17 cellular contexts compared by ENCODE assay signal in genomic region chr13:110690516-110690915, GRCh38. TPM values are rescaled to one million over a fixed set of nuclear protein-coding genes. Genes with fewer than 3 reads are reported as not detected.
A peak's percentile ranks its signal among the peaks of the same experiment; 100 is the strongest.
DNase-seq lines count a peak whose midpoint lies in the region; ATAC-seq and TF ChIP-seq lines count a peak whose summit lies in the region.
"Had no signal": no experiment of that assay in that cellular context is flagged by ENCODE, and none has a peak within 500 bp of the region (broad histone marks: within the 10 kb centered on the region; RNA-seq: fewer than 3 reads in every experiment).

No MANE protein-coding gene starts in this region.

- H3K4me1 ChIP-seq in left ventricle myocardium inferior (no peaks in the 10 kb centered on the region), body of pancreas (peaks cover 8% of the 10 kb centered on the region), neural progenitor cell (no peaks in the 10 kb centered on the region), PC-3 (ENCODE audit: insufficient read depth, low read length) (no peaks in the 10 kb centered on the region)

- intact Hi-C loops in Right ventricle myocardium inferior (cut with DNase I) (no loop called here), left ventricle myocardium inferior (cut with micrococcal nuclease) (no loop called here), body of pancreas (cut with DNase I) (no loop called here), PC-3 (cut with micrococcal nuclease) (no loop called here)

- no peak overlapping the region for H3K27ac Mint-ChIP-seq in neural progenitor cell
- H3K27ac Mint-ChIP-seq: CD4-positive, alpha-beta T cell had no signal

- H3K27me3 ChIP-seq in left ventricle myocardium inferior (ENCODE audit: low read depth) (no peaks in the 10 kb centered on the region), body of pancreas (no peaks in the 10 kb centered on the region), neural progenitor cell (no peaks in the 10 kb centered on the region), PC-3 (ENCODE audit: low read length) (no peaks in the 10 kb centered on the region)
- H3K27me3 ChIP-seq: SJSA1 had no signal

- TF ChIP-seq CTCF in left ventricle myocardium inferior (IDR thresholded peaks at IDR 0.05; ENCODE audit: borderline replicate concordance): no peak
- TF ChIP-seq CTCF in body of pancreas (IDR thresholded peaks at IDR 0.05): no peak
- no peak for TF ChIP-seq CTCF in neural progenitor cell (IDR thresholded peaks at IDR 0.05)
- TF ChIP-seq CTCF in PC-3 (conservative IDR thresholded peaks at IDR 0.05; ENCODE audit: low read depth, low read length): no peak
- TF ChIP-seq CTCF in coronary artery (IDR thresholded peaks at IDR 0.05): no peak

- ATAC-seq in Right ventricle myocardium inferior (peak; percentile 26), body of pancreas (peak; percentile 33), PC-3 (no peak)

- H3K9me2 ChIP-seq in PC-3 (replicated peaks; ENCODE audit: low read length): no peaks in the 10 kb centered on the region

- H3F3A ChIP-seq in neural progenitor cell (ENCODE audit: low read depth) (no peaks in the 10 kb centered on the region), PC-3 (ENCODE audit: low read length, unreplicated experiment) (no peaks in the 10 kb centered on the region)

- DNase-seq in Right ventricle myocardium inferior (ENCODE audit: missing footprints) (no peak), left ventricle myocardium inferior (no peak), body of pancreas (peak in 2 of 4 donors; percentile 49 to 63), neural progenitor cell (ENCODE audit: low spot score) (no peak), PC-3 (no peak), DMS53 treated with DMSO at 0.1 percent for 48 hours (lab: John Stamatoyannopoulos, UW; ENCODE audit: unreplicated experiment) (no peak), coronary artery (ENCODE audit: low spot score) (no peak)
- DNase-seq in stimulated activated CD8-positive, alpha-beta memory T cell treated with anti-CD3 and anti-CD28 coated beads, Interleukin-4, amount 100 ng/mL, for 48 hours: peak; percentile 20
- DNase-seq: AML-193; CD4-positive, alpha-beta T cell; MV-4-11; NCI-H1417 treated with DMSO at 0.1 percent for 48 hours; NCI-H2029; NCI-H2171 treated with DMSO at 0.1 percent for 48 hours; NCI-H510A treated with DMSO at 0.1 percent for 48 hours had no signal

- no peak overlapping the region for H3K4me3 ChIP-seq in left ventricle myocardium inferior
- H3K4me3 ChIP-seq in body of pancreas: no peak overlapping the region
- no peak overlapping the region for H3K4me3 ChIP-seq in neural progenitor cell
- H3K4me3 ChIP-seq in PC-3 (ENCODE audit: low read length): no peak overlapping the region
- H3K4me3 ChIP-seq in coronary artery: no peak overlapping the region
- H3K4me3 ChIP-seq: SJSA1 had no signal

- H3K27me3 Mint-ChIP-seq in neural progenitor cell (ENCODE audit: insufficient read depth, low read depth): no peaks in the 10 kb centered on the region
- H3K27me3 Mint-ChIP-seq: CD4-positive, alpha-beta T cell had no signal

- BruUV-seq in PC-3 (replicated peaks; lab: Mats Ljungman, UMichigan): no TSS peak

- peaks cover 3% of the 10 kb centered on the region for H4K20me1 ChIP-seq in neural progenitor cell (ENCODE audit: low read depth)
- no peaks in the 10 kb centered on the region for H4K20me1 ChIP-seq in PC-3 (ENCODE audit: low read length)

- H2AFZ ChIP-seq in neural progenitor cell (replicated peaks) (no peak overlapping the region), PC-3 (ENCODE audit: low read length) (no peak overlapping the region)

- H3K9me3 ChIP-seq in left ventricle myocardium inferior (replicated peaks) (no peaks in the 10 kb centered on the region), body of pancreas (no peaks in the 10 kb centered on the region), neural progenitor cell (ENCODE audit: low read depth) (no peaks in the 10 kb centered on the region), PC-3 (ENCODE audit: low read length) (no peaks in the 10 kb centered on the region)
- H3K9me3 ChIP-seq: SJSA1 had no signal

- peaks cover 59% of the 10 kb centered on the region for H3K36me3 ChIP-seq in left ventricle myocardium inferior
- H3K36me3 ChIP-seq in body of pancreas (replicated peaks in 1 of 2; ENCODE audit: insufficient read depth in 1 of 2, low read depth in 2 of 2): peaks cover 1 to 4% of the 10 kb centered on the region in 2 donors
- H3K36me3 ChIP-seq in neural progenitor cell: no peaks in the 10 kb centered on the region
- H3K36me3 ChIP-seq in PC-3 (ENCODE audit: low read depth, low read length): 0 out of 2 replicates have a peak, but pooled peaks cover under 1% of the 10 kb centered on the region

- H3K79me2 ChIP-seq in neural progenitor cell (ENCODE audit: low read depth): no peaks in the 10 kb centered on the region
- no peaks in the 10 kb centered on the region for H3K79me2 ChIP-seq in PC-3 (ENCODE audit: low read length)

- H3K27ac ChIP-seq in left ventricle myocardium inferior (replicated peaks) (no peak overlapping the region), body of pancreas (no peak overlapping the region), neural progenitor cell (no peak overlapping the region), PC-3 (ENCODE audit: low read length) (no peak overlapping the region), coronary artery (no peak overlapping the region)
- H3K27ac ChIP-seq: RWPE1, SJSA1 had no signal

- no peaks in the 10 kb centered on the region for H3K9me3 Mint-ChIP-seq in neural progenitor cell
- H3K9me3 Mint-ChIP-seq: CD4-positive, alpha-beta T cell had no signal

- peak overlapping the region; percentile 49 for H3K4me3 Mint-ChIP-seq in neural progenitor cell
- H3K4me3 Mint-ChIP-seq: CD4-positive, alpha-beta T cell had no signal

- no peak overlapping the region for H3K4me2 ChIP-seq in neural progenitor cell
- no peak overlapping the region for H3K4me2 ChIP-seq in PC-3 (ENCODE audit: low read length)

- H3K4me1 Mint-ChIP-seq in neural progenitor cell: no peaks in the 10 kb centered on the region

- H3K9ac ChIP-seq in neural progenitor cell (no peak overlapping the region), PC-3 (ENCODE audit: low read length) (no peak overlapping the region)

- WGBS in body of pancreas, 2 donors: 56 to 67% methylated on average over 8 of the region's 8 CpGs

- POLR2A ChIA-PET in PC-3 (lab: Charles Lee; ENCODE audit: unreplicated experiment): no interaction called here

- TF ChIP-seq POLR2A in body of pancreas (IDR thresholded peaks at IDR 0.05): no peak

- CTCF ChIA-PET in PC-3 (lab: Charles Lee): no interaction called here

- peaks cover 10% of the 10 kb centered on the region for H3K36me3 Mint-ChIP-seq in neural progenitor cell

RNA-seq across cellular contexts. Expression of gene CARS2, which starts 15.4 kb away (rescaled TPM):
- total RNA-seq in Right ventricle myocardium inferior (52.1 TPM), left ventricle myocardium inferior (52.8 TPM), body of pancreas (10 to 100 TPM; 30.1 to 43.5 TPM), neural progenitor cell (ENCODE audit: low replicate concordance) (50.0 and 61.4 TPM in 2 replicates), PC-3 (2014; rRNA removed) (70.9 and 72.9 TPM in 2 replicates)

RNA-seq across cellular contexts. Expression of gene ING1, which starts 23.0 kb away (rescaled TPM):
- total RNA-seq in Right ventricle myocardium inferior: 7.8 TPM
- 6.9 TPM for total RNA-seq in left ventricle myocardium inferior
- total RNA-seq in body of pancreas: 1 to 10 TPM; 3.4 to 4.6 TPM
- total RNA-seq in neural progenitor cell (ENCODE audit: low replicate concordance): 14.7 and 24.3 TPM in 2 replicates
- 17.9 and 20.8 TPM in 2 replicates for total RNA-seq in PC-3 (2014; rRNA removed)
